ENCODE assay signal across 6 cellular contexts in the genomic region with DNA sequence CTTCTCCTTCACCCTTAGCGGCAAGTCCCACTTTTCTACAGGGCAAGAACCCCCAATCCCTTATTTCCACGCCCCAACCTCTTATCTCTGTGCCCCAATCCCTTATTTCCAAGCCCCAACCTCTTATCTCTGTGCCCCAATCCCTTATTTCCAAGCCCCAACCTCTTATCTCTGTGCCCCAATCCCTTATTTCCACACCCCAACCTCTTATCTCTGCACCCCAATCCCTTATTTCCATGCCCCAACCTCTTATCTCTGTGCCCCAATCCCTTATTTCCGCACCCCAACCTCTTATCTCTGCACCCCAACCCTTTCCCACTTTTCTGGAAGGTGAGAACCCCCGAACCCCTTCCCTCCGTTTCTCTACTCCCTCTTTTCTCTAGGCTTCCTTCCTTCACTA.
DNase-seq lines count a peak whose midpoint lies in the region; ATAC-seq, FAIRE-seq and TF ChIP-seq lines count a peak whose summit lies in the region.
"Not testable (repeated sequence)": the region's sequence is repeated elsewhere in the genome, so short reads cannot be mapped to it uniquely, and the experiment has no call there.

No MANE protein-coding gene starts in this region.

- H3K4me1 Mint-ChIP-seq in WTC11, result peaks cover 67% of the 10 kb centered on the region

- not testable (repeated sequence) for H3K4me3 ChIP-seq in HEK293 (ENCODE audit: low read depth, low read length); RWPE2 (ENCODE audit: severe bottlenecking); K562
- peak overlapping the region; percentile 50; the same call in 1 of the 2 replicates for H3K4me3 ChIP-seq in HUES6 (ENCODE audit: low read depth, low read length)
- peak overlapping the region; percentile 35 for H3K4me3 ChIP-seq in iPS-15b (ENCODE audit: low read depth, low read length)

- H3K4me3 Mint-ChIP-seq in WTC11, result peak overlapping the region; percentile 50

- H3K27ac ChIP-seq in HEK293 (ENCODE audit: extremely low read depth, low read depth, low read length); HUES6 (ENCODE audit: low read depth, low read length); K562 (ENCODE audit: extremely low read depth, low read depth, low read length): not testable (repeated sequence)
- peak overlapping the region; percentile 99 for H3K27ac ChIP-seq in RWPE2 (ENCODE audit: poor library complexity, severe bottlenecking)

- not testable (repeated sequence) for TF ChIP-seq EP300 in K562 (IDR thresholded peaks at IDR 0.05; ENCODE audit: low read length)

- H3K9me3 ChIP-seq in HEK293 (ENCODE audit: control insufficient read depth, insufficient read depth, low read depth, low read length); HUES6 (ENCODE audit: control insufficient read depth, insufficient read depth, low read depth, low read length); RWPE2 (ENCODE audit: severe bottlenecking); K562 (replicated peaks; ENCODE audit: control insufficient read depth, insufficient read depth, low read depth, low read length); iPS-15b (ENCODE audit: control insufficient read depth, insufficient read depth, low read length): not testable (repeated sequence)

- H3K27me3 ChIP-seq in HUES6 (ENCODE audit: control insufficient read depth, insufficient read depth, low read length); RWPE2 (ENCODE audit: insufficient read depth, poor library complexity, severe bottlenecking); K562 (ENCODE audit: control insufficient read depth in 2 of 2, insufficient read depth in 2 of 2, low read length in 2 of 2); iPS-15b (ENCODE audit: control insufficient read depth, insufficient read depth, low read length): not testable (repeated sequence)

- ATAC-seq in RWPE2 (ENCODE audit: low read depth); WTC11; K562: not testable (repeated sequence)

- POLR2A ChIA-PET in HEK293 (lab: Yijun Ruan, JAX); WTC11 (lab: Charles Lee); K562 (lab: Yijun Ruan, JAX): not testable (repeated sequence)

- WGBS in K562 (ENCODE audit: insufficient coverage, low coverage, missing lambda C conversion rate), result 15% methylated on average over 4 of the region's 5 CpGs

- not testable (repeated sequence) for H3K27ac Mint-ChIP-seq in WTC11

- H3K27me3 Mint-ChIP-seq in WTC11 (ENCODE audit: low read depth), result not testable (repeated sequence)

- not testable (repeated sequence) for BruUV-seq in K562 (replicated peaks; lab: Mats Ljungman, UMichigan)

- in situ Hi-C loops in K562 (cut with MboI), result not testable (repeated sequence)

- H3K9me3 Mint-ChIP-seq in WTC11, result peaks cover 24% of the 10 kb centered on the region

- not testable (repeated sequence) for H3K4me2 ChIP-seq in K562 (ENCODE audit: insufficient read depth, low read length)

- H4K20me1 ChIP-seq in K562 (replicated peaks; ENCODE audit: control insufficient read depth, insufficient read depth, low read length), result not testable (repeated sequence)

- not testable (repeated sequence) for H3K4me1 ChIP-seq in HEK293 (ENCODE audit: control insufficient read depth, insufficient read depth, low read length); K562 (replicated peaks in 1 of 2; ENCODE audit: control insufficient read depth in 2 of 2, insufficient read depth in 2 of 2, low read length in 2 of 2)
- peaks cover 15% of the 10 kb centered on the region for H3K4me1 ChIP-seq in HUES6 (ENCODE audit: control insufficient read depth, insufficient read depth, low read length)
- H3K4me1 ChIP-seq in RWPE2 (ENCODE audit: insufficient read depth, poor library complexity, severe bottlenecking), result peaks cover 36% of the 10 kb centered on the region
- peaks cover 12% of the 10 kb centered on the region for H3K4me1 ChIP-seq in iPS-15b (ENCODE audit: control insufficient read depth, insufficient read depth, low read length)

- not testable (repeated sequence) for H3K79me2 ChIP-seq in K562 (ENCODE audit: control insufficient read depth, insufficient read depth, low read length)

- not testable (repeated sequence) for DNase-seq in RWPE2 (ENCODE audit: low spot score); WTC11 (ENCODE audit: low spot score); K562 (ENCODE audit: extremely low read depth in 1 of 4, low spot score in 3 of 4)

- TF ChIP-seq RAD21 in K562 (CRISPR knock-in tag; conservative IDR thresholded peaks at IDR 0.05 in 1 of 2, IDR thresholded peaks at IDR 0.05 in 1 of 2), result not testable (repeated sequence)

- not testable (repeated sequence) for H3K36me3 ChIP-seq in HEK293 (ENCODE audit: control insufficient read depth in 2 of 2, insufficient read depth in 1 of 2, low read length in 2 of 2); RWPE2 (ENCODE audit: low read depth); K562 (ENCODE audit: control insufficient read depth, insufficient read depth, low read length); iPS-15b (ENCODE audit: control insufficient read depth, insufficient read depth, low read length)
- peaks cover 23% of the 10 kb centered on the region; the same call in 1 of the 2 replicates for H3K36me3 ChIP-seq in HUES6 (ENCODE audit: control insufficient read depth, insufficient read depth, low read length)

- peak overlapping the region; percentile 76 for H3K9ac ChIP-seq in HUES6 (ENCODE audit: low read length)
- not testable (repeated sequence) for H3K9ac ChIP-seq in K562 (ENCODE audit: insufficient read depth in 1 of 2, low read depth in 2 of 2, low read length in 2 of 2); iPS-15b (ENCODE audit: low read depth, low read length)

- CTCF ChIA-PET in HEK293 (lab: Yijun Ruan, JAX); WTC11 (lab: Charles Lee); K562 (lab: Yijun Ruan, JAX; ENCODE audit: low intra/inter-chr PET ratio): not testable (repeated sequence)

- not testable (repeated sequence) for FAIRE-seq in K562 (lab: Jason Lieb, UNC)

- not testable (repeated sequence) for H2AFZ ChIP-seq in K562 (ENCODE audit: low read depth, low read length)

- intact Hi-C loops in K562 (cut with micrococcal nuclease), result not testable (repeated sequence)

- peaks cover 26% of the 10 kb centered on the region for H3K36me3 Mint-ChIP-seq in WTC11

- H3K9me1 ChIP-seq in K562 (ENCODE audit: control insufficient read depth, insufficient read depth, low read length), result not testable (repeated sequence)

- not testable (repeated sequence) for TF ChIP-seq POLR2A in K562 (conservative IDR thresholded peaks at IDR 0.05)

- TF ChIP-seq CTCF in HEK293 (tag by site-specific recombination; IDR thresholded peaks at IDR 0.05); RWPE2 (IDR thresholded peaks at IDR 0.05; ENCODE audit: poor library complexity, severe bottlenecking); WTC11 (IDR thresholded peaks at IDR 0.05); K562 (IDR thresholded peaks at IDR 0.05 in 2 of 3, conservative IDR thresholded peaks at IDR 0.05 in 1 of 3; ENCODE audit: insufficient read depth in 2 of 3, low read depth in 1 of 3, low read length in 3 of 3): not testable (repeated sequence)

TF ChIP-seq in K562, 482 proteins besides CTCF, POLR2A, EP300 and RAD21:
- TF ChIP-seq ARID1B (IDR thresholded peaks at IDR 0.05) (peak; percentile 80), FOXM1 (IDR thresholded peaks at IDR 0.05; ENCODE audit: low read depth) (peak; percentile 46), TAL1 (IDR thresholded peaks at IDR 0.05) (peak; percentile 93), CC2D1A (IDR thresholded peaks at IDR 0.05) (peak; percentile 95), PHB2 (IDR thresholded peaks at IDR 0.05; ENCODE audit: low read depth) (peak; percentile 80), TRIM24 (IDR thresholded peaks at IDR 0.05) (peak; percentile 97 to 98), MTA2 (IDR thresholded peaks at IDR 0.05; ENCODE audit: low read depth) (peak; percentile 80), TCF3 (CRISPR knock-in tag; IDR thresholded peaks at IDR 0.05) (peak; percentile 76), CBFA2T3 (IDR thresholded peaks at IDR 0.05) (peak; percentile 92), NCOR1 (IDR thresholded peaks at IDR 0.05) (peak; percentile 78), SMARCE1 (IDR thresholded peaks at IDR 0.05) (peak; percentile 80), CBFA2T2 (conservative IDR thresholded peaks at IDR 0.05) (peak; percentile 93)
- TF ChIP-seq FOXM1 (CRISPR knock-in tag; IDR thresholded peaks at IDR 0.05; ENCODE audit: low read depth), result not testable (repeated sequence)
